Comparison of ENCODE assay signal across 8 cellular contexts in genomic region chr15:94164202-94164807, GRCh38.
DNase-seq lines count a peak whose midpoint lies in the region; FAIRE-seq lines count a peak whose summit lies in the region.

No MANE protein-coding gene starts in this region.

- no peak overlapping the region for H3K27ac Mint-ChIP-seq in activated T-helper 2 cell treated with anti-CD3 and anti-CD28 coated beads, Interferon-gamma antibody, Interleukin-2, Interleukin-4, amounts not matched to agents 10 μg/mL and 5 μg/mL and 100 μg/mL, durations not matched to agents 14 hours and 24 hours and 36 hours

- H3K4me1 Mint-ChIP-seq in activated T-helper 2 cell treated with anti-CD3 and anti-CD28 coated beads, Interferon-gamma antibody, Interleukin-2, Interleukin-4, amounts not matched to agents 10 μg/mL and 5 μg/mL and 100 μg/mL, durations not matched to agents 14 hours and 24 hours and 36 hours (ENCODE audit: low read depth) = peaks cover 15% of the 10 kb centered on the region

- DNase-seq in DMS 273 (lab: John Stamatoyannopoulos, UW; ENCODE audit: unreplicated experiment) = peak; percentile 61
- DNase-seq in DMS 273 treated with DMSO at 0.1 percent for 48 hours (lab: John Stamatoyannopoulos, UW) = no peak
- peak in 45 of 76 experiments; percentile 0 to 57 (median 19) for DNase-seq in HUDEP-2 (lab: John Stamatoyannopoulos, UW; ENCODE audit: unreplicated experiment in 76 of 76)
- peak; percentile 44 for DNase-seq in RCC 7860 (ENCODE audit: low spot score)
- DNase-seq in activated T-helper 2 cell treated with anti-CD3 and anti-CD28 coated beads, Interferon-gamma antibody, Interleukin-2, Interleukin-4, amounts not matched to agents 10 μg/mL and 5 μg/mL and 100 μg/mL, durations not matched to agents 14 hours and 24 hours and 36 hours (ENCODE audit: low spot score) = peak; percentile 45
- DNase-seq in germinal center (ENCODE audit: low spot score) = peak; percentile 50
- peak; percentile 68 for DNase-seq in retina
- DNase-seq in posterior vena cava (ENCODE audit: low spot score) = no peak

- FAIRE-seq in RCC 7860 (lab: Jason Lieb, UNC) = peak; percentile 48

- peaks cover 2% of the 10 kb centered on the region for H3K36me3 Mint-ChIP-seq in activated T-helper 2 cell treated with anti-CD3 and anti-CD28 coated beads, Interferon-gamma antibody, Interleukin-2, Interleukin-4, amounts not matched to agents 10 μg/mL and 5 μg/mL and 100 μg/mL, durations not matched to agents 14 hours and 24 hours and 36 hours (ENCODE audit: low read depth)

- peaks cover 22% of the 10 kb centered on the region for H3K27me3 Mint-ChIP-seq in activated T-helper 2 cell treated with anti-CD3 and anti-CD28 coated beads, Interferon-gamma antibody, Interleukin-2, Interleukin-4, amounts not matched to agents 10 μg/mL and 5 μg/mL and 100 μg/mL, durations not matched to agents 14 hours and 24 hours and 36 hours (ENCODE audit: low read depth)

- intact Hi-C loops in activated T-helper 2 cell treated with anti-CD3 and anti-CD28 coated beads, Interferon-gamma antibody, Interleukin-2, Interleukin-4, amounts not matched to agents 10 μg/mL and 5 μg/mL and 100 μg/mL, durations not matched to agents 14 hours and 24 hours and 36 hours (cut with micrococcal nuclease) = loop anchor here (1.0 to 5.0 kb wide), 3 partner anchors 67 to 418 kb away; partner anchors contain the start of gene MCTP2
- intact Hi-C loops in posterior vena cava (cut with DNase I) = loop anchor here in 1 of 2 donors (10.0 kb wide), 1 partner anchor 150 kb away; no protein-coding TSS in a partner anchor

- H3K9me3 Mint-ChIP-seq in activated T-helper 2 cell treated with anti-CD3 and anti-CD28 coated beads, Interferon-gamma antibody, Interleukin-2, Interleukin-4, amounts not matched to agents 10 μg/mL and 5 μg/mL and 100 μg/mL, durations not matched to agents 14 hours and 24 hours and 36 hours = peaks cover 13% of the 10 kb centered on the region

- H3K4me3 Mint-ChIP-seq in activated T-helper 2 cell treated with anti-CD3 and anti-CD28 coated beads, Interferon-gamma antibody, Interleukin-2, Interleukin-4, amounts not matched to agents 10 μg/mL and 5 μg/mL and 100 μg/mL, durations not matched to agents 14 hours and 24 hours and 36 hours (ENCODE audit: low read depth) = no peak overlapping the region

Comparison
In these comparisons a context has a peak if more than half of its experiments do, and no peak if none do; other contexts are left out.
1. DNase-seq: peak in DMS 273 (single experiment), HUDEP-2 (45 of 76), RCC 7860 (single experiment), activated T-helper 2 cell treated with anti-CD3 and anti-CD28 coated beads, Interferon-gamma antibody, Interleukin-2, Interleukin-4, amounts not matched to agents 10 μg/mL and 5 μg/mL and 100 μg/mL, durations not matched to agents 14 hours and 24 hours and 36 hours (single experiment), germinal center (single experiment) and retina (single experiment); none in DMS 273 treated with DMSO at 0.1 percent for 48 hours (single experiment) and posterior vena cava (single experiment).